1 cellular context compared by ENCODE assay signal in the genomic region with DNA sequence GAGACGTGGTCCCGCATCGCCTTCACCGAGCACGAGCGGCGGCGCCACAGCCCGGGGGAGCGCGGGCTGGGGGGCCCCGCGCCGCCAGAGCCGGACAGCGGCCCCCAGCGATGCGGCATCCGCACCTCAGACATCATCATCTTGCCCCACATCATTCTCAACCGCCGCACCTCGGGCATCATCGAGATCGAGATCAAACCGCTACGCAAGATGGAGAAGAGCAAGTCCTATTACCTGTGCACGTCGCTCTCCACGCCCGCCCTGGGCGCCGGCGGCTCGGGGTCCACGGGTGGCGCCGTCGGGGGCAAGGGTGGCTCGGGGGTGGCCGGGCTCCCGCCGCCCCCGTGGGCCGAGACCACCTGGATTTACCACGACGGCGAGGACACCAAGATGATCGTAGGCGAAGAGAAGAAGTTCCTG.
TF ChIP-seq lines count a peak whose summit lies in the region.

No MANE protein-coding gene starts in this region.

TF ChIP-seq in IMR-90, 13 proteins besides CTCF, POLR2A, EP300 and RAD21 (continued from another document):
- TF ChIP-seq, protein P1, sequence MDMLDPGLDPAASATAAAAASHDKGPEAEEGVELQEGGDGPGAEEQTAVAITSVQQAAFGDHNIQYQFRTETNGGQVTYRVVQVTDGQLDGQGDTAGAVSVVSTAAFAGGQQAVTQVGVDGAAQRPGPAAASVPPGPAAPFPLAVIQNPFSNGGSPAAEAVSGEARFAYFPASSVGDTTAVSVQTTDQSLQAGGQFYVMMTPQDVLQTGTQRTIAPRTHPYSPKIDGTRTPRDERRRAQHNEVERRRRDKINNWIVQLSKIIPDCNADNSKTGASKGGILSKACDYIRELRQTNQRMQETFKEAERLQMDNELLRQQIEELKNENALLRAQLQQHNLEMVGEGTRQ (IDR thresholded peaks at IDR 0.05; ENCODE audit: low read depth, low read length), result no peak
- TF ChIP-seq RFX5 (IDR thresholded peaks at IDR 0.05; ENCODE audit: low read depth, low read length) (no peak), CHD1 (IDR thresholded peaks at IDR 0.05; ENCODE audit: low read depth, low read length) (no peak)
TF ChIP-seq in IMR-90: peak in this region for 0.
